Comparison of ENCODE assay signal across 1 cellular context in the genomic region with DNA sequence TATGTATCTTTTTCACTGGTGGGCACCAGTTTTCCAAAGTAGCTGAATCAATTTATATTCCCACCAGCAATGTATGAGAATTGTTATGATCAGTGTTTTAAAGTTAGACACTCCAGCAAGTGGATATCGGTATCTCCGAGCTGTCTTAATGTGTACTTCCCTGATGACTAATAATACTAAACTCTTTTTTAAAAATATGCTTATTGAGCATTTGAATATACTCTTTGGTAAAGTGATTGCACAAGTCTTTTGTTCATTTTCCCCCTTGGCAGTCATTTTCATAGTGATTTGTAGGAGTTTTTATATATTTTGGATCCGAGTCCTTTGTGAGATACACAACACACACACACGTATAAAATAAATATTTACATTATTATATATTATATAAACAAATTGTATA.
TF ChIP-seq lines count a peak whose summit lies in the region.

No MANE protein-coding gene starts in this region.

TF ChIP-seq in GM23338, 12 proteins besides CTCF, POLR2A, EP300 and RAD21 (continued from another document):
- TF ChIP-seq ZNF462 (CRISPR knock-in tag; IDR thresholded peaks at IDR 0.05) (no peak), REST (IDR thresholded peaks at IDR 0.05; ENCODE audit: unreplicated experiment) (no peak), CREB1 (CRISPR knock-in tag; IDR thresholded peaks at IDR 0.05; ENCODE audit: low read depth) (no peak), ZNF331 (CRISPR knock-in tag; IDR thresholded peaks at IDR 0.05; ENCODE audit: low read depth) (no peak), NANOG (IDR thresholded peaks at IDR 0.05; ENCODE audit: borderline replicate concordance) (no peak), JUNB (IDR thresholded peaks at IDR 0.05; ENCODE audit: unreplicated experiment) (no peak), POLR2AphosphoS5 (IDR thresholded peaks at IDR 0.05; ENCODE audit: low read depth) (no peak), EZH2phosphoT487 (IDR thresholded peaks at IDR 0.05; ENCODE audit: unreplicated experiment) (no peak), ZNF114 (CRISPR knock-in tag; IDR thresholded peaks at IDR 0.05) (no peak), EZH2 (IDR thresholded peaks at IDR 0.05; ENCODE audit: low read depth, unreplicated experiment) (no peak)
- TF ChIP-seq, protein P1, sequence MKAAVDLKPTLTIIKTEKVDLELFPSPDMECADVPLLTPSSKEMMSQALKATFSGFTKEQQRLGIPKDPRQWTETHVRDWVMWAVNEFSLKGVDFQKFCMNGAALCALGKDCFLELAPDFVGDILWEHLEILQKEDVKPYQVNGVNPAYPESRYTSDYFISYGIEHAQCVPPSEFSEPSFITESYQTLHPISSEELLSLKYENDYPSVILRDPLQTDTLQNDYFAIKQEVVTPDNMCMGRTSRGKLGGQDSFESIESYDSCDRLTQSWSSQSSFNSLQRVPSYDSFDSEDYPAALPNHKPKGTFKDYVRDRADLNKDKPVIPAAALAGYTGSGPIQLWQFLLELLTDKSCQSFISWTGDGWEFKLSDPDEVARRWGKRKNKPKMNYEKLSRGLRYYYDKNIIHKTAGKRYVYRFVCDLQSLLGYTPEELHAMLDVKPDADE (IDR thresholded peaks at IDR 0.05): no peak
